12 cellular contexts compared by ENCODE assay signal in genomic region chr10:71216363-71216695, GRCh38. TPM values are rescaled to one million over a fixed set of nuclear protein-coding genes. Genes with fewer than 3 reads are reported as not detected.
DNase-seq lines count a peak whose midpoint lies in the region; ATAC-seq and TF ChIP-seq lines count a peak whose summit lies in the region.
"Had no signal": no experiment of that assay in that cellular context is flagged by ENCODE, and none has a peak within 500 bp of the region (broad histone marks: within the 10 kb centered on the region; RNA-seq: fewer than 3 reads in every experiment).

No MANE protein-coding gene starts in this region.

- TF ChIP-seq CTCF in heart right ventricle (IDR thresholded peaks at IDR 0.05) = no peak

- DNase-seq in heart right ventricle = no peak
- no peak for DNase-seq in Right ventricle myocardium inferior (ENCODE audit: missing footprints)
- peak; percentile 40 for DNase-seq in ureter (ENCODE audit: low spot score)
- DNase-seq in activated CD4-positive, alpha-beta T cell treated with anti-CD3 and anti-CD28 coated beads, Interleukin-2, amount 10 ng/mL, durations not matched to agents 24 days and 14 days = no peak
- DNase-seq in cerebellum (ENCODE audit: low spot score) = no peak
- DNase-seq: amniotic stem cell, kidney had no signal

- H3K36me3 Mint-ChIP-seq in activated CD4-positive, alpha-beta T cell treated with anti-CD3 and anti-CD28 coated beads, Interleukin-2, amount 10 ng/mL, durations not matched to agents 24 days and 14 days (ENCODE audit: low read depth) = no peaks in the 10 kb centered on the region

- 82 to 90% methylated on average over 1 of the region's 1 CpG for WGBS in heart right ventricle, 2 donors
- 43 to 45% methylated on average over 1 of the region's 1 CpG for WGBS in mesodermal cell (ENCODE audit: insufficient coverage in 2 of 2), 2 experiments

- no peaks in the 10 kb centered on the region for H3K36me3 ChIP-seq in heart right ventricle
- H3K36me3 ChIP-seq in mesodermal cell (ENCODE audit: control insufficient read depth, insufficient read depth, low read length) = peaks cover 38% of the 10 kb centered on the region

- H3K9me3 ChIP-seq in heart right ventricle = no peaks in the 10 kb centered on the region
- no peaks in the 10 kb centered on the region for H3K9me3 ChIP-seq in mesodermal cell (ENCODE audit: control insufficient read depth, low read length)

- H3K27ac ChIP-seq in heart right ventricle (peak overlapping the region in 7 of 10 donors; percentile 74 to 89 (median 78)), cingulate gyrus (ENCODE audit: low read depth, low read length) (peak overlapping the region; percentile 51), mesodermal cell (ENCODE audit: low read depth, low read length, severe bottlenecking) (peak overlapping the region; percentile 13)

- peaks cover 70% of the 10 kb centered on the region for H3K27me3 Mint-ChIP-seq in activated CD4-positive, alpha-beta T cell treated with anti-CD3 and anti-CD28 coated beads, Interleukin-2, amount 10 ng/mL, durations not matched to agents 24 days and 14 days

- H3K4me1 ChIP-seq in heart right ventricle = peaks cover 20 to 90% (median 64%) of the 10 kb centered on the region in 9 donors
- H3K4me1 ChIP-seq in mesodermal cell (ENCODE audit: control insufficient read depth, insufficient read depth, low read length, poor library complexity, severe bottlenecking) = peaks cover 55% of the 10 kb centered on the region

- intact Hi-C loops in heart right ventricle (cut with DNase I) (loop anchor here in 1 of 10 donors (10.0 kb wide), 1 partner anchor 48 kb away; no protein-coding TSS in a partner anchor), Right ventricle myocardium inferior (cut with DNase I) (no loop called here)
- intact Hi-C loops in activated CD4-positive, alpha-beta T cell treated with anti-CD3 and anti-CD28 coated beads, Interleukin-2, amount 10 ng/mL, durations not matched to agents 24 days and 14 days (cut with micrococcal nuclease) = no loop called here

- ATAC-seq in heart right ventricle (no peak), Right ventricle myocardium inferior (no peak), HG02938 (IDR thresholded peaks at IDR 0.05; ENCODE audit: unreplicated experiment) (no peak)

- H3K4me3 ChIP-seq in heart right ventricle (peak overlapping the region in 8 of 10 donors; percentile 57 to 96 (median 69)), mesodermal cell (ENCODE audit: extremely low read depth, insufficient read depth, low read length, poor library complexity, severe bottlenecking) (peak overlapping the region; percentile 99)

- H3K27ac Mint-ChIP-seq in activated CD4-positive, alpha-beta T cell treated with anti-CD3 and anti-CD28 coated beads, Interleukin-2, amount 10 ng/mL, durations not matched to agents 24 days and 14 days = no peak overlapping the region
- H3K27ac Mint-ChIP-seq: progenitor cell of endocrine pancreas had no signal

- H3K9me3 Mint-ChIP-seq in activated CD4-positive, alpha-beta T cell treated with anti-CD3 and anti-CD28 coated beads, Interleukin-2, amount 10 ng/mL, durations not matched to agents 24 days and 14 days = no peaks in the 10 kb centered on the region

- H3K4me1 Mint-ChIP-seq in activated CD4-positive, alpha-beta T cell treated with anti-CD3 and anti-CD28 coated beads, Interleukin-2, amount 10 ng/mL, durations not matched to agents 24 days and 14 days = peaks cover 8% of the 10 kb centered on the region

- peaks cover 0 to 66% (median 0%) of the 10 kb centered on the region in 7 donors for H3K27me3 ChIP-seq in heart right ventricle

- H3K4me3 Mint-ChIP-seq in activated CD4-positive, alpha-beta T cell treated with anti-CD3 and anti-CD28 coated beads, Interleukin-2, amount 10 ng/mL, durations not matched to agents 24 days and 14 days = no peak overlapping the region

RNA-seq across cellular contexts. Expression of gene UNC5B, which starts 4.0 kb away (rescaled TPM):
- total RNA-seq in heart right ventricle (10 to 100 TPM in 9 of 10 donors, 1 to 10 TPM in 1; 9.0 to 20.6 (median 12.5) TPM), Right ventricle myocardium inferior (13.1 TPM), ureter (61.8 TPM), cerebellum (10.7 TPM)
- polyA plus RNA-seq in heart right ventricle = 1 to 10 TPM; 3.3 to 5.9 TPM
- polyA plus RNA-seq in mesodermal cell (2013, experiment 1 of 2) = 109 TPM
- polyA plus RNA-seq in mesodermal cell (2013, experiment 2 of 2) = 93.7 TPM
- 0.02 and 0.14 TPM in 2 replicates for total RNA-seq in activated CD4-positive, alpha-beta T cell treated with anti-CD3 and anti-CD28 coated beads, Interleukin-2, amount 10 ng/mL, durations not matched to agents 24 days and 14 days
- total RNA-seq: T-helper 2 cell treated with Interferon-gamma antibody and Interleukin-4, amounts not matched to agents 100 ng/mL and 5 ng/mL, for 36 hours had no signal

Comparison
In these comparisons a context has a peak if more than half of its experiments do, and no peak if none do; other contexts are left out.
1. H3K27ac ChIP-seq: peak in every context shown above with its lines; median percentile 78 in heart right ventricle; 51 in cingulate gyrus; 13 in mesodermal cell.